Comparison of ENCODE assay signal across 3 cellular contexts in genomic region chr5:166341708-166342329, GRCh38.
TF ChIP-seq lines count a peak whose summit lies in the region.

No MANE protein-coding gene starts in this region.

TF ChIP-seq in liver, 16 proteins besides CTCF, POLR2A, EP300 and RAD21:
- no peak for TF ChIP-seq TAF1 (conservative IDR thresholded peaks at IDR 0.05)
- TF ChIP-seq RXRA (IDR thresholded peaks at IDR 0.05), result no peak
- no peak for TF ChIP-seq EGR1 (IDR thresholded peaks at IDR 0.05; ENCODE audit: low read depth in 2 of 2)
- no peak for TF ChIP-seq GABPA (IDR thresholded peaks at IDR 0.05 in 1 of 2, conservative IDR thresholded peaks at IDR 0.05 in 1 of 2)
- TF ChIP-seq MAX (IDR thresholded peaks at IDR 0.05), result no peak
- TF ChIP-seq, protein P1, sequence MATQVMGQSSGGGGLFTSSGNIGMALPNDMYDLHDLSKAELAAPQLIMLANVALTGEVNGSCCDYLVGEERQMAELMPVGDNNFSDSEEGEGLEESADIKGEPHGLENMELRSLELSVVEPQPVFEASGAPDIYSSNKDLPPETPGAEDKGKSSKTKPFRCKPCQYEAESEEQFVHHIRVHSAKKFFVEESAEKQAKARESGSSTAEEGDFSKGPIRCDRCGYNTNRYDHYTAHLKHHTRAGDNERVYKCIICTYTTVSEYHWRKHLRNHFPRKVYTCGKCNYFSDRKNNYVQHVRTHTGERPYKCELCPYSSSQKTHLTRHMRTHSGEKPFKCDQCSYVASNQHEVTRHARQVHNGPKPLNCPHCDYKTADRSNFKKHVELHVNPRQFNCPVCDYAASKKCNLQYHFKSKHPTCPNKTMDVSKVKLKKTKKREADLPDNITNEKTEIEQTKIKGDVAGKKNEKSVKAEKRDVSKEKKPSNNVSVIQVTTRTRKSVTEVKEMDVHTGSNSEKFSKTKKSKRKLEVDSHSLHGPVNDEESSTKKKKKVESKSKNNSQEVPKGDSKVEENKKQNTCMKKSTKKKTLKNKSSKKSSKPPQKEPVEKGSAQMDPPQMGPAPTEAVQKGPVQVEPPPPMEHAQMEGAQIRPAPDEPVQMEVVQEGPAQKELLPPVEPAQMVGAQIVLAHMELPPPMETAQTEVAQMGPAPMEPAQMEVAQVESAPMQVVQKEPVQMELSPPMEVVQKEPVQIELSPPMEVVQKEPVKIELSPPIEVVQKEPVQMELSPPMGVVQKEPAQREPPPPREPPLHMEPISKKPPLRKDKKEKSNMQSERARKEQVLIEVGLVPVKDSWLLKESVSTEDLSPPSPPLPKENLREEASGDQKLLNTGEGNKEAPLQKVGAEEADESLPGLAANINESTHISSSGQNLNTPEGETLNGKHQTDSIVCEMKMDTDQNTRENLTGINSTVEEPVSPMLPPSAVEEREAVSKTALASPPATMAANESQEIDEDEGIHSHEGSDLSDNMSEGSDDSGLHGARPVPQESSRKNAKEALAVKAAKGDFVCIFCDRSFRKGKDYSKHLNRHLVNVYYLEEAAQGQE (IDR thresholded peaks at IDR 0.05), result no peak
- no peak for TF ChIP-seq SP1 (IDR thresholded peaks at IDR 0.05)
- TF ChIP-seq YY1 (IDR thresholded peaks at IDR 0.05), result no peak
- TF ChIP-seq HNF4A (conservative IDR thresholded peaks at IDR 0.05), result no peak
- TF ChIP-seq FOXA1 (IDR thresholded peaks at IDR 0.05), result no peak
- TF ChIP-seq JUND (IDR thresholded peaks at IDR 0.05), result no peak
- TF ChIP-seq ATF3 (IDR thresholded peaks at IDR 0.05), result no peak
- TF ChIP-seq ZBTB33 (IDR thresholded peaks at IDR 0.05), result no peak
- no peak for TF ChIP-seq FOXA2 (IDR thresholded peaks at IDR 0.05)

TF ChIP-seq in HepG2, 621 proteins besides CTCF, POLR2A, EP300 and RAD21:
- TF ChIP-seq ZNF326 (CRISPR knock-in tag; IDR thresholded peaks at IDR 0.05; ENCODE audit: borderline replicate concordance) (no peak), KLF11 (CRISPR knock-in tag; IDR thresholded peaks at IDR 0.05) (no peak), PITX1 (CRISPR knock-in tag; IDR thresholded peaks at IDR 0.05) (no peak), ZMYM4 (CRISPR knock-in tag; IDR thresholded peaks at IDR 0.05) (no peak), ZNF264 (CRISPR knock-in tag; IDR thresholded peaks at IDR 0.05) (no peak), PCBP2 (optimal IDR thresholded peaks at IDR 0.05; ENCODE audit: low read depth, low read length, poor library complexity, severe bottlenecking) (no peak), SRY (CRISPR knock-in tag; IDR thresholded peaks at IDR 0.05) (no peak), ZBTB14 (CRISPR knock-in tag; IDR thresholded peaks at IDR 0.05) (no peak), ZNF329 (CRISPR knock-in tag; IDR thresholded peaks at IDR 0.05; ENCODE audit: low read depth) (no peak), SP140L (CRISPR knock-in tag; IDR thresholded peaks at IDR 0.05; ENCODE audit: borderline replicate concordance) (no peak), MZF1 (CRISPR knock-in tag; IDR thresholded peaks at IDR 0.05; ENCODE audit: borderline replicate concordance) (no peak), SETDB1 (CRISPR knock-in tag; IDR thresholded peaks at IDR 0.05; ENCODE audit: borderline replicate concordance) (no peak)
TF ChIP-seq in HepG2: peak in this region for 0.

TF ChIP-seq in H1, 55 proteins besides CTCF, POLR2A, EP300 and RAD21:
- TF ChIP-seq TEAD4 (IDR thresholded peaks at IDR 0.05; ENCODE audit: low read depth, low read length) (no peak), RFX5 (IDR thresholded peaks at IDR 0.05; ENCODE audit: borderline replicate concordance, low read depth, low read length) (no peak)
